Comparison of ENCODE assay signal across 31 cellular contexts in genomic region chr1:182669266-182669665, GRCh38. TPM values are rescaled to one million over a fixed set of nuclear protein-coding genes. Genes with fewer than 3 reads are reported as not detected.
"Had no signal": no experiment of that assay in that cellular context is flagged by ENCODE, and none has a peak within 500 bp of the region (broad histone marks: within the 10 kb centered on the region; RNA-seq: fewer than 3 reads in every experiment).

No MANE protein-coding gene starts in this region.

- H3K27ac Mint-ChIP-seq: natural killer cell, progenitor cell of endocrine pancreas had no signal

- H3K4me2 ChIP-seq: smooth muscle cell had no signal

- H3K9me3 ChIP-seq: gastroesophageal sphincter, heart right ventricle, lower lobe of right lung, suprapubic skin, vagina had no signal

- H3K9ac ChIP-seq: parathyroid adenoma had no signal

- H3K4me1 Mint-ChIP-seq: natural killer cell had no signal

- H2AFZ ChIP-seq: parathyroid adenoma had no signal

- H3K4me3 ChIP-seq: gastroesophageal sphincter, heart right ventricle, lower lobe of right lung, smooth muscle cell, suprapubic skin, vagina had no signal

- H3K27me3 ChIP-seq: gastroesophageal sphincter, suprapubic skin, vagina had no signal

- H3K79me2 ChIP-seq: parathyroid adenoma had no signal

- DNase-seq: cortex of kidney; effector CD4-positive, alpha-beta T cell; foreskin fibroblast; heart right ventricle; hippocampal formation; kidney glomerular epithelial cell; left colon; left ventricle myocardium superior; lower lobe of right lung; natural killer cell; stimulated activated CD4-positive, alpha-beta T cell treated with anti-CD3 and anti-CD28 coated beads, Interleukin-12 subunit alpha, Interleukin-12 subunit beta, amount 100 ng/mL, for 4 hours; stimulated activated CD4-positive, alpha-beta T cell treated with anti-CD3 and anti-CD28 coated beads, Interleukin-1b, Interleukin-23, amount 100 ng/mL, for 48 hours; stimulated activated CD4-positive, alpha-beta T cell treated with anti-CD3 and anti-CD28 coated beads, Interleukin-4, amount 100 ng/mL, for 1 hour; stimulated activated CD8-positive, alpha-beta memory T cell treated with anti-CD3 and anti-CD28 coated beads, Interleukin-4, amount 100 ng/mL, for 48 hours; stimulated activated naive CD4-positive, alpha-beta T cell; stimulated activated naive CD8-positive, alpha-beta T cell treated with anti-CD3 and anti-CD28 coated beads, Interleukin-15, amount 100 ng/mL, for 72 hours; trophoblast cell had no signal

- H3K36me3 ChIP-seq: gastroesophageal sphincter, heart right ventricle, lower lobe of right lung, suprapubic skin, vagina had no signal

- H3K36me3 Mint-ChIP-seq: natural killer cell had no signal

- H3K4me3 Mint-ChIP-seq: natural killer cell; neural crest cell; stimulated activated naive CD8-positive, alpha-beta T cell treated with anti-CD3 and anti-CD28 coated beads, Interleukin-15, amount 100 ng/mL, for 72 hours had no signal

- H3K4me1 ChIP-seq: parathyroid adenoma, suprapubic skin, vagina had no signal

- H3K9me3 Mint-ChIP-seq: natural killer cell; neural crest cell; stimulated activated naive CD8-positive, alpha-beta T cell treated with anti-CD3 and anti-CD28 coated beads, Interleukin-15, amount 100 ng/mL, for 72 hours had no signal

- ATAC-seq: esophagus mucosa; gastroesophageal sphincter; heart right ventricle; left colon; left ventricle myocardium superior; lower lobe of right lung; natural killer cell; sciatic nerve; stimulated activated naive CD8-positive, alpha-beta T cell treated with anti-CD3 and anti-CD28 coated beads, Interleukin-15, amount 100 ng/mL, for 72 hours had no signal

- H3K27ac ChIP-seq: epithelial cell of prostate, gastroesophageal sphincter, heart right ventricle, lower lobe of right lung, parathyroid adenoma, suprapubic skin, vagina had no signal

RNA-seq across cellular contexts. Expression of gene RGS8, which starts 15.1 kb away (rescaled TPM):
- total RNA-seq: dermis microvascular lymphatic vessel endothelial cell, esophagus mucosa, gastroesophageal sphincter, left colon, left ventricle myocardium superior, lower lobe of right lung, mononuclear cell, natural killer cell, osteoblast, smooth muscle cell, suprapubic skin, ureter, vagina had no signal
- polyA plus RNA-seq: heart right ventricle, smooth muscle cell had no signal
